Comparison of ENCODE assay signal across 23 cellular contexts in the genomic region with DNA sequence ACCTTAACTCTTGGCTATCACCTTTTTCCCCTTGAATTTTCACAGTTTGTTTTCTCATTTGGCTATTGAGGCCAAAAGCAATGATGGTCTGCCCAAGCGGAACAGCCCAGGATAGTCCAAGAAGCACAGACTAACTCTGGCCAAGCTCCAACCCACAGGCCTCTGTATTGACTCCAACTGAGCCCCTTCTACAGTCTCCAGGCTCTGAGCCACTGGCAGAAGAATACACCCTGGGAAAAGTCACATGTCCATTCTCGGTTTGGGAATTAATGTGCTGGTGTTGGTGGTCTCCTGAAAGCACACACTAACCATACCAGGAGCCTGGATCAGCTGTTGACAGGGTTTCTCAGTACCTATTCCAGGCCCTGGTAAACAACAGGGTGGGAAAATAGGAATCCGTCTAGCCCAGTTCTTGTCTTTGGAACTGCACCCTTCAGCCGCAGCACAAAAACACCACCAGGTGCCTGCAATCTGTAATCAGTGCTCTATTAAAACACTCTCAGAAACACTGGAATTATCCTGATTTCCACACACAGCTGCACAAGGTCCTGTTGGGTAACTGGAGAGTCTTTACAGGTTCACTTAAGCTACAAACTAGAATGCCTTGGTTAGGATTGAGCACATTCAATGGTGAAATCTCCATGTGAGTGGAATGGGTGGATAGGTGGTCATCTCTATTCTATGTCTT.
A peak's percentile ranks its signal among the peaks of the same experiment; 100 is the strongest.
DNase-seq lines count a peak whose midpoint lies in the region; ATAC-seq and TF ChIP-seq lines count a peak whose summit lies in the region.
"Had no signal": no experiment of that assay in that cellular context is flagged by ENCODE, and none has a peak within 500 bp of the region (broad histone marks: within the 10 kb centered on the region; RNA-seq: fewer than 3 reads in every experiment).

No MANE protein-coding gene starts in this region.

- WGBS in stomach, 5 donors, result 77 to 87% (median 85%) methylated on average over 4 of the region's 4 CpGs

- H3K36me3 ChIP-seq in stomach (no peaks in the 10 kb centered on the region), HAP-1 (replicated peaks) (no peaks in the 10 kb centered on the region)
- H3K36me3 ChIP-seq: SJSA1, tibial artery had no signal

- H3K9me3 ChIP-seq in stomach (no peaks in the 10 kb centered on the region), HAP-1 (no peaks in the 10 kb centered on the region; the same call in 1 of the 2 replicates)
- H3K9me3 ChIP-seq: SJSA1, tibial artery had no signal

- no peaks in the 10 kb centered on the region for H3K9me3 Mint-ChIP-seq in activated T-cell treated with anti-CD3 and anti-CD28 coated beads, Interleukin-2, amount 50 U/mL, for 24 hours
- H3K9me3 Mint-ChIP-seq: activated CD4-positive, alpha-beta T cell treated with anti-CD3 and anti-CD28 coated beads, Interleukin-2, amount 10 ng/mL, durations not matched to agents 7 days and 5 days; activated naive CD8-positive, alpha-beta T cell treated with anti-CD3 and anti-CD28 coated beads for 36 hours; CD8-positive, alpha-beta T cell; immature natural killer cell had no signal

- peaks cover 30% of the 10 kb centered on the region for H3K27me3 Mint-ChIP-seq in activated T-cell treated with anti-CD3 and anti-CD28 coated beads, Interleukin-2, amount 50 U/mL, for 24 hours
- H3K27me3 Mint-ChIP-seq: progenitor cell of endocrine pancreas had no signal

- H3K4me1 ChIP-seq in stomach (peaks cover 12 to 51% (median 27%) of the 10 kb centered on the region in 4 donors), HAP-1 (no peaks in the 10 kb centered on the region)

- H3K36me3 Mint-ChIP-seq in activated T-cell treated with anti-CD3 and anti-CD28 coated beads, Interleukin-2, amount 50 U/mL, for 24 hours (ENCODE audit: low read depth), result no peaks in the 10 kb centered on the region
- H3K36me3 Mint-ChIP-seq: activated naive CD8-positive, alpha-beta T cell treated with anti-CD3 and anti-CD28 coated beads for 36 hours; CD8-positive, alpha-beta T cell; immature natural killer cell had no signal

- in situ Hi-C loops in HAP-1 (cut with MboI; ENCODE audit: low sequenced_read_pairs), result no loop called here

- H3K27me3 ChIP-seq in stomach (no peaks in the 10 kb centered on the region), HAP-1 (ENCODE audit: low read depth) (no peaks in the 10 kb centered on the region)
- H3K27me3 ChIP-seq: tibial artery had no signal

- intact Hi-C loops in stomach (cut with DNase I; ENCODE audit: low total_unique reads), result no loop called here

- H3K4me3 ChIP-seq in stomach (no peak overlapping the region), HAP-1 (no peak overlapping the region)
- H3K4me3 ChIP-seq: SJSA1, tibial artery had no signal

- H3K4me3 Mint-ChIP-seq in activated T-cell treated with anti-CD3 and anti-CD28 coated beads, Interleukin-2, amount 50 U/mL, for 24 hours, result no peak overlapping the region
- H3K4me3 Mint-ChIP-seq: activated CD4-positive, alpha-beta T cell treated with anti-CD3 and anti-CD28 coated beads, Interleukin-2, amount 10 ng/mL, durations not matched to agents 7 days and 5 days; activated naive CD8-positive, alpha-beta T cell treated with anti-CD3 and anti-CD28 coated beads for 36 hours; CD8-positive, alpha-beta T cell; immature natural killer cell had no signal

- no peak overlapping the region for H3K27ac Mint-ChIP-seq in activated T-cell treated with anti-CD3 and anti-CD28 coated beads, Interleukin-2, amount 50 U/mL, for 24 hours
- H3K27ac Mint-ChIP-seq: activated CD4-positive, alpha-beta T cell treated with anti-CD3 and anti-CD28 coated beads, Interleukin-2, amount 10 ng/mL, durations not matched to agents 7 days and 5 days; activated naive CD8-positive, alpha-beta T cell treated with anti-CD3 and anti-CD28 coated beads for 36 hours; CD8-positive, alpha-beta T cell; immature natural killer cell; progenitor cell of endocrine pancreas had no signal

- DNase-seq in NCI-H1092 (lab: John Stamatoyannopoulos, UW) (peak; percentile 2), astrocyte of the hippocampus (ENCODE audit: low read depth, low spot score) (peak; percentile 76), kidney tubule cell (ENCODE audit: low spot score) (peak; percentile 40), stomach (no peak), NCI-H1417 treated with DMSO at 0.1 percent for 48 hours (lab: John Stamatoyannopoulos, UW) (no peak), HAP-1 (ENCODE audit: low spot score in 2 of 2) (no peak)
- DNase-seq in activated T-cell treated with anti-CD3 and anti-CD28 coated beads, Interleukin-2, amount 50 U/mL, for 24 hours, result no peak
- DNase-seq: activated CD4-positive, alpha-beta T cell treated with anti-CD3 and anti-CD28 coated beads, Interleukin-2, amount 10 ng/mL, durations not matched to agents 7 days and 5 days; activated CD8-positive, alpha-beta memory T cell treated with anti-CD3 and anti-CD28 coated beads, Interleukin-2, amount 50 U/mL, for 48 hours; activated naive CD8-positive, alpha-beta T cell treated with anti-CD3 and anti-CD28 coated beads for 36 hours; CD8-positive, alpha-beta T cell; dermis blood vessel endothelial cell; immature natural killer cell; NCI-H1694 treated with DMSO at 0.1 percent for 48 hours; NCI-H446; stimulated activated CD4-positive, alpha-beta T cell treated with anti-CD3 and anti-CD28 coated beads, Interleukin-4, amount 100 ng/mL, for 1 hour; stimulated activated naive CD4-positive, alpha-beta T cell treated with Interleukin-2 at 50 U/mL for 16 hours; tibial artery had no signal

- ATAC-seq in HG03460 (IDR thresholded peaks at IDR 0.05; ENCODE audit: unreplicated experiment), result no peak
- ATAC-seq: CD8-positive, alpha-beta T cell; Panc1 had no signal

- TF ChIP-seq POLR2A in stomach (IDR thresholded peaks at IDR 0.05), result no peak

- no peak for TF ChIP-seq EP300 in stomach (IDR thresholded peaks at IDR 0.05)

- H3K4me1 Mint-ChIP-seq in activated T-cell treated with anti-CD3 and anti-CD28 coated beads, Interleukin-2, amount 50 U/mL, for 24 hours (ENCODE audit: low read depth), result no peaks in the 10 kb centered on the region
- H3K4me1 Mint-ChIP-seq: activated CD4-positive, alpha-beta T cell treated with anti-CD3 and anti-CD28 coated beads, Interleukin-2, amount 10 ng/mL, durations not matched to agents 7 days and 5 days; activated naive CD8-positive, alpha-beta T cell treated with anti-CD3 and anti-CD28 coated beads for 36 hours; immature natural killer cell had no signal

- peak overlapping the region in 3 of 5 donors; percentile 19 to 48 (median 36) for H3K27ac ChIP-seq in stomach
- H3K27ac ChIP-seq: KMS-11, SJSA1, tibial artery had no signal

- TF ChIP-seq CTCF in stomach (IDR thresholded peaks at IDR 0.05), result no peak

Comparison
In these comparisons a context has a peak if more than half of its experiments do, and no peak if none do; other contexts are left out.
1. DNase-seq: peak in NCI-H1092 (single experiment), astrocyte of the hippocampus (single experiment) and kidney tubule cell (single experiment); none in stomach (single experiment), activated T-cell treated with anti-CD3 and anti-CD28 coated beads, Interleukin-2, amount 50 U/mL, for 24 hours (single experiment), NCI-H1417 treated with DMSO at 0.1 percent for 48 hours (single experiment) and HAP-1 (0 of 2).